2 cellular contexts compared by ENCODE assay signal in the genomic region with DNA sequence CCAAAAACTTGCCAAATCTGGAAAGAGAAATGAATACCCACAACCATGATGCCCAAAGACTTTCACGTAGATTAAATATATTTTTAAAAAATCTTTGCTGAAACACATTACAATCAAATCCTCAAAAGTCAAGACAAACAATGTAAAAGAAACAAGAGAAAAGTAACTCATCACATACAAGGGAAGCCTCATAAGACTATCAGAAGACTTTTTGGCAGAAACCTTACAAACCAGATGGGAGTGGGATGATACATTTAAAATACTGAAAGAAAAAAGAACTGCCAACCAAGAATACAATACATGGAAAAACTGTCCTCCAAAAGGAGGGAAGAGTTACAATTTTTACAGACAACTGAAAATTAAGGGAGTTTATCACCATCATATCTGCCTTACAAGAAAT.
TF ChIP-seq lines count a peak whose summit lies in the region.

No MANE protein-coding gene starts in this region.

TF ChIP-seq in HCT116, 20 proteins besides CTCF, POLR2A, EP300 and RAD21:
- TF ChIP-seq EGR1 (IDR thresholded peaks at IDR 0.05; ENCODE audit: low read depth) (no peak), CBX3 (IDR thresholded peaks at IDR 0.05; ENCODE audit: low read depth) (peak; percentile 52; the same call in 1 of the 2 replicates)

TF ChIP-seq in HEK293, 187 proteins besides CTCF, POLR2A, EP300 and RAD21:
- TF ChIP-seq ZNF791 (tag by site-specific recombination; IDR thresholded peaks at IDR 0.05) = peak; percentile 91
- no peak for TF ChIP-seq ZNF174 (tag by site-specific recombination; IDR thresholded peaks at IDR 0.05)
- peak; percentile 94 for TF ChIP-seq SETDB1 (IDR thresholded peaks at IDR 0.05; ENCODE audit: insufficient read length, low read length)
- peak; percentile 89 for TF ChIP-seq TRIM28 (IDR thresholded peaks at IDR 0.05; ENCODE audit: borderline replicate concordance, low read length)
